Comparison of ENCODE assay signal across 8 cellular contexts in the genomic region with DNA sequence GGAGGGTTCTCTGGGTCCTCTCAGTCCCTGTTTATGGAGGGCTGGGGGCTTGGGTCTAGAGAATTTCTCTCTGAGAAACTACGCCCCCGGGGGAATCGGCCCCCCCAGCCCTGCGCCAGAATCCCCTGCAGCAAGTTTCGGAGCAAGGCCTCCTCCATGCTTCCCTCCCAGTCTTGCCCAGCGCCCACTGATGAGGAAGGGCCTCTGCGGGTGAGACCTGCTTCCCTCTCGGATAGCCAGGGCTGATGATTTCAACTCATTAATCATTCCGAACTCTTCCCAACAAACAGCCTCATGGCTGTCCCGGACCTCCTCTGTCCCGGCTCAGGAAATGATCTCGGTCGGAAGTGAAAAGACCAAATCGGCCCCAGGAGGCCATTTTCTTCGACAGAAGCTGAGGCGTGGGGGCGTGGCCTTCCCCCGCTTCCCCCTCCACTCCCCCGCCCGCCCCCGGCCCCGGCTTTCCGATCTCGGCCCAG. TPM values are rescaled to one million over a fixed set of nuclear protein-coding genes. Genes with fewer than 3 reads are reported as not detected.
DNase-seq lines count a peak whose midpoint lies in the region; ATAC-seq and TF ChIP-seq lines count a peak whose summit lies in the region.

No MANE protein-coding gene starts in this region.

- peak overlapping the region; percentile 99 for H3K4me3 Mint-ChIP-seq in activated naive CD4-positive, alpha-beta T cell treated with anti-CD3 and anti-CD28 coated beads, Interleukin-2, amount 10 ng/mL, durations not matched to agents 7 days and 5 days
- peak overlapping the region; percentile 99 for H3K4me3 Mint-ChIP-seq in endothelial cell (ENCODE audit: unreplicated experiment)

- H3K4me1 ChIP-seq in mucosa of stomach (ENCODE audit: control insufficient read depth, insufficient read depth, low read length) = peaks cover 42% of the 10 kb centered on the region

- no peaks in the 10 kb centered on the region for H3K27me3 ChIP-seq in mucosa of stomach (ENCODE audit: control insufficient read depth, insufficient read depth, low read length)

- CTCF ChIA-PET in activated naive CD4-positive, alpha-beta T cell treated with anti-CD3 and anti-CD28 coated beads, Interleukin-2, amount 10 ng/mL, durations not matched to agents 7 days and 5 days (lab: Charles Lee) = interaction anchor here (4.6 to 9.6 kb wide), 2 partner anchors 10 to 13 kb away, joined by 63 to 172 read pairs; partner anchors contain the start of genes ACBD4 and HEXIM2

- peak overlapping the region; percentile 100 for H3K27ac Mint-ChIP-seq in activated naive CD4-positive, alpha-beta T cell treated with anti-CD3 and anti-CD28 coated beads, Interleukin-2, amount 10 ng/mL, durations not matched to agents 7 days and 5 days
- H3K27ac Mint-ChIP-seq in endothelial cell (ENCODE audit: unreplicated experiment) = peak overlapping the region; percentile 100

- TF ChIP-seq CTCF in endothelial cell (IDR thresholded peaks at IDR 0.05; ENCODE audit: unreplicated experiment) = no peak

- H3K27me3 Mint-ChIP-seq in activated naive CD4-positive, alpha-beta T cell treated with anti-CD3 and anti-CD28 coated beads, Interleukin-2, amount 10 ng/mL, durations not matched to agents 7 days and 5 days = peaks cover 17% of the 10 kb centered on the region
- peaks cover 20% of the 10 kb centered on the region for H3K27me3 Mint-ChIP-seq in endothelial cell (ENCODE audit: unreplicated experiment)

- peak overlapping the region; percentile 92 for H3K9ac ChIP-seq in mucosa of stomach (ENCODE audit: low read length)

- peak; percentile 85 for DNase-seq in activated naive CD4-positive, alpha-beta T cell treated with anti-CD3 and anti-CD28 coated beads, Interleukin-2, amount 10 ng/mL, durations not matched to agents 7 days and 5 days
- DNase-seq in activated naive CD4-positive, alpha-beta T cell treated with Interleukin-2 at 50 U/mL for 16 hours = no peak
- DNase-seq in LHCN-M2 (ENCODE audit: low read depth) (peak; percentile 80), T-helper 1 cell (peak in 3 of 5 donors; percentile 44 to 66 (median 64)), endothelial cell (ENCODE audit: low spot score) (no peak)
- no peak for DNase-seq in stimulated activated CD4-positive, alpha-beta T cell treated with anti-CD3 and anti-CD28 coated beads, Interleukin-4, amount 100 ng/mL, for 4 hours

- peaks cover 60% of the 10 kb centered on the region for H3K4me1 Mint-ChIP-seq in activated naive CD4-positive, alpha-beta T cell treated with anti-CD3 and anti-CD28 coated beads, Interleukin-2, amount 10 ng/mL, durations not matched to agents 7 days and 5 days
- H3K4me1 Mint-ChIP-seq in endothelial cell (ENCODE audit: unreplicated experiment) = peaks cover 26% of the 10 kb centered on the region

- no peaks in the 10 kb centered on the region for H3K36me3 ChIP-seq in mucosa of stomach (ENCODE audit: control insufficient read depth, insufficient read depth, low read length)

- ATAC-seq in GM21528 (IDR thresholded peaks at IDR 0.05; ENCODE audit: low FRiP score, unreplicated experiment) = no peak

- no peaks in the 10 kb centered on the region for H3K9me3 ChIP-seq in mucosa of stomach (ENCODE audit: control insufficient read depth, low read length)

- H3K4me3 ChIP-seq in mucosa of stomach (ENCODE audit: low read length) = peak overlapping the region; percentile 95

- H3K9me3 Mint-ChIP-seq in activated naive CD4-positive, alpha-beta T cell treated with anti-CD3 and anti-CD28 coated beads, Interleukin-2, amount 10 ng/mL, durations not matched to agents 7 days and 5 days = no peaks in the 10 kb centered on the region
- H3K9me3 Mint-ChIP-seq in endothelial cell (ENCODE audit: unreplicated experiment) = no peaks in the 10 kb centered on the region

- H3K36me3 Mint-ChIP-seq in activated naive CD4-positive, alpha-beta T cell treated with anti-CD3 and anti-CD28 coated beads, Interleukin-2, amount 10 ng/mL, durations not matched to agents 7 days and 5 days = peaks cover 24% of the 10 kb centered on the region
- peaks cover 3% of the 10 kb centered on the region for H3K36me3 Mint-ChIP-seq in endothelial cell (ENCODE audit: low read depth, unreplicated experiment)

RNA-seq across cellular contexts. Expression of gene HEXIM1, which starts 1.1 kb away (rescaled TPM):
- total RNA-seq in LHCN-M2 (2014; rRNA removed) (7.2 and 11.1 TPM in 2 replicates), endothelial cell (ENCODE audit: unreplicated experiment) (22.6 TPM)
- 18.9 TPM for polyA plus RNA-seq in LHCN-M2 (2012)

RNA-seq across cellular contexts. Expression of gene ACBD4, which starts 11.7 kb away (rescaled TPM):
- 3.1 and 4.4 TPM in 2 replicates for total RNA-seq in LHCN-M2 (2014; rRNA removed)
- polyA plus RNA-seq in LHCN-M2 (2012) = 5.1 TPM
- total RNA-seq in endothelial cell (ENCODE audit: unreplicated experiment) = 9.4 TPM

RNA-seq across cellular contexts. Expression of gene HEXIM2, which starts 14.5 kb away (rescaled TPM):
- total RNA-seq in LHCN-M2 (2014; rRNA removed) = 5.0 and 11.6 TPM in 2 replicates
- polyA plus RNA-seq in LHCN-M2 (2012) = 6.6 TPM
- total RNA-seq in endothelial cell (ENCODE audit: unreplicated experiment) = 13.0 TPM

RNA-seq across cellular contexts. Expression of gene PLCD3, which starts 14.8 kb away (rescaled TPM):
- 36.5 and 146 TPM in 2 replicates for total RNA-seq in LHCN-M2 (2014; rRNA removed)
- polyA plus RNA-seq in LHCN-M2 (2012) = 73.9 TPM
- 9.7 TPM for total RNA-seq in endothelial cell (ENCODE audit: unreplicated experiment)

Comparison
In these comparisons a context has a peak if more than half of its experiments do, and no peak if none do; other contexts are left out.
1. DNase-seq: peak in activated naive CD4-positive, alpha-beta T cell treated with anti-CD3 and anti-CD28 coated beads, Interleukin-2, amount 10 ng/mL, durations not matched to agents 7 days and 5 days (single experiment), LHCN-M2 (single experiment) and T-helper 1 cell (3 of 5); none in activated naive CD4-positive, alpha-beta T cell treated with Interleukin-2 at 50 U/mL for 16 hours (single experiment), endothelial cell (single experiment) and stimulated activated CD4-positive, alpha-beta T cell treated with anti-CD3 and anti-CD28 coated beads, Interleukin-4, amount 100 ng/mL, for 4 hours (0 of 2).